ENCODE assay signal across 7 cellular contexts in genomic region chr11:78889698-78890097, GRCh38.
"Had no signal": no experiment of that assay in that cellular context is flagged by ENCODE, and none has a peak within 500 bp of the region (broad histone marks: within the 10 kb centered on the region; RNA-seq: fewer than 3 reads in every experiment).

No MANE protein-coding gene starts in this region.

- H3K4me3 Mint-ChIP-seq: GM23338, IgD-negative memory B cell had no signal

- H3K4me3 ChIP-seq: GM23338 had no signal

- H3K4me1 Mint-ChIP-seq: IgD-negative memory B cell had no signal

- H2AFZ ChIP-seq: GM23338 had no signal

- H3K4me2 ChIP-seq: GM23338, KMS-11 had no signal

- DNase-seq: H7, HCEC 1CT, KBM-7 had no signal

- H3K27ac Mint-ChIP-seq: GM23338, IgD-negative memory B cell had no signal

- FAIRE-seq: HepG2 had no signal

- H3K27ac ChIP-seq: KMS-11 had no signal

- H3K9ac ChIP-seq: KMS-11 had no signal

- H3K9me3 Mint-ChIP-seq: GM23338 had no signal
